ENCODE assay signal across 14 cellular contexts in the genomic region with DNA sequence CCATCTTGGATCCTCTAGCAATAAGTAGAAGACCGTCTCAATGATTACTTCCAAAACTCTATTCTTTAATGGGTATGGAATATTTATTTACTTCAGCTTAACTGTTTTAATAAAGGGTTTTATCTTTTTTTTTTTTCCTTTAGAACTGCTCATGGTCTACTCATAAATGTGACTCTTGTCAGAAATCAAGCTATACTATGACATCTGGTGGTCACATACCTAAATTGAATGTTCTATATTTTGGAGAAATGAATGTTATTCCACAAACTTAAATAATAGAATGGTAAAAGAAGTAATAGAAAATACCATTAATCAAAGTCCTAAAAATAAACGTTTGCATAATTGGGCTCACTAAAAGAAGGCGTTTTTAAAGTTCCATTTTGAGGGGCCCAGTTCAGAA.
DNase-seq lines count a peak whose midpoint lies in the region; FAIRE-seq and TF ChIP-seq lines count a peak whose summit lies in the region.
"Had no signal": no experiment of that assay in that cellular context is flagged by ENCODE, and none has a peak within 500 bp of the region (broad histone marks: within the 10 kb centered on the region; RNA-seq: fewer than 3 reads in every experiment).

No MANE protein-coding gene starts in this region.

- no peak for FAIRE-seq in GM12892 (lab: Jason Lieb, UNC)

- DNase-seq in EH (ENCODE audit: low read depth) (peak; percentile 11), Kasumi-1 (lab: John Stamatoyannopoulos, UW) (peak; percentile 13 to 40), astrocyte of the hippocampus (ENCODE audit: low read depth, low spot score) (peak; percentile 8), lung microvascular endothelial cell (ENCODE audit: low read depth in 2 of 2) (peak; percentile 23 to 27), CD1c-positive myeloid dendritic cell (ENCODE audit: extremely low spot score) (no peak), GM19238 (ENCODE audit: insufficient read length, low spot score) (no peak), GM12892 (ENCODE audit: insufficient read length) (no peak), hepatic stellate cell (ENCODE audit: low spot score) (no peak)
- DNase-seq: activated CD8-positive, alpha-beta T cell treated with anti-CD3 and anti-CD28 coated beads, Interleukin-2, amount 10 ng/mL, durations not matched to agents 7 days and 5 days; activated naive CD4-positive, alpha-beta T cell treated with Interleukin-2 at 50 U/mL for 16 hours; MG63; NCI-H2171; T-helper 9 cell; transverse colon had no signal

- TF ChIP-seq POLR2A in GM12892 (IDR thresholded peaks at IDR 0.05; ENCODE audit: low read depth, low read length), result no peak

Comparison
In these comparisons a context has a peak if more than half of its experiments do, and no peak if none do; other contexts are left out.
1. DNase-seq: peak in EH (single experiment), Kasumi-1 (2 of 2), astrocyte of the hippocampus (single experiment) and lung microvascular endothelial cell (2 of 2); none in CD1c-positive myeloid dendritic cell (single experiment), GM19238 (single experiment), GM12892 (single experiment) and hepatic stellate cell (single experiment).